ENCODE assay signal across 13 cellular contexts in the genomic region with DNA sequence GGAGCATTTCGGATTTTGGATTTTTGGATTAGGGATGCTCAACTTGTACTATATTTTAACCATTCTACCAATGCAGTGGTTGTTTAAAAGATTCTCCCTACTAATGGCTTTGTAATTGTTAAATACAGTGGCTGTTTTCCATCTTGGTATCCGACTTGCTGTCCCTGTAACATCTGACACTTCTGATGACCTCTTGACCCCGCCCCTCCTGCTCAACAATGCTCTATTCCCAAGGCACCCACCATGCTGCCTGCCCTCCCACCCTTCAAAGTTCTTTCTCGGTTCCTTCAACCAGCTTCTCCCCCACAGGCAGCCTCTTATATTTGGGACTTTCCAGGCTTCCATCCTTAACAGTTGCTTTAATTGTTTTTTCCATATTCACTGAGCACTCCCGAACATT.
"Had no signal": no experiment of that assay in that cellular context is flagged by ENCODE, and none has a peak within 500 bp of the region (broad histone marks: within the 10 kb centered on the region; RNA-seq: fewer than 3 reads in every experiment).

No MANE protein-coding gene starts in this region.

- H3K27ac ChIP-seq: ascending aorta, esophagus squamous epithelium had no signal

- H3K27ac Mint-ChIP-seq: activated T-helper 1 cell treated with anti-CD3 and anti-CD28 coated beads, Interleukin-12 subunit alpha, Interleukin-12 subunit beta, Interleukin-2, Interleukin-4 antibody, amounts not matched to agents 30 ng/mL and 10 ng/mL and 1 ng/mL, durations not matched to agents 14 hours and 24 hours and 36 hours had no signal

- H3K4me3 Mint-ChIP-seq: activated naive CD8-positive, alpha-beta T cell treated with anti-CD3 and anti-CD28 coated beads, Interleukin-2, amount 10 ng/mL, durations not matched to agents 7 days and 5 days had no signal

- H3K27me3 Mint-ChIP-seq: activated naive CD8-positive, alpha-beta T cell treated with anti-CD3 and anti-CD28 coated beads, Interleukin-2, amount 10 ng/mL, durations not matched to agents 7 days and 5 days had no signal

- DNase-seq: activated CD4-positive, alpha-beta T cell treated with anti-CD3 and anti-CD28 coated beads for 4 hours; activated CD8-positive, alpha-beta memory T cell treated with anti-CD3 and anti-CD28 coated beads for 24 hours; activated naive CD8-positive, alpha-beta T cell treated with anti-CD3 and anti-CD28 coated beads, Interleukin-2, amount 10 ng/mL, durations not matched to agents 7 days and 5 days; esophagus squamous epithelium; naive B cell; posterior cingulate gyrus; stimulated activated CD4-positive, alpha-beta T cell treated with anti-CD3 and anti-CD28 coated beads, Interleukin-2, amount 100 ng/mL, for 48 hours; stimulated activated naive CD4-positive, alpha-beta T cell; T-helper 2 cell; transverse colon had no signal

- H3K4me3 ChIP-seq: ascending aorta, esophagus squamous epithelium, transverse colon had no signal

- H3K9me3 ChIP-seq: ascending aorta, esophagus squamous epithelium, transverse colon had no signal

- H3K36me3 Mint-ChIP-seq: WTC11 had no signal

- H3K36me3 ChIP-seq: ascending aorta, esophagus squamous epithelium, transverse colon had no signal

- H3K27me3 ChIP-seq: ascending aorta, transverse colon had no signal
